Comparison of ENCODE assay signal across 8 cellular contexts in genomic region chr1:9004731-9005708, GRCh38. TPM values are rescaled to one million over a fixed set of nuclear protein-coding genes. Genes with fewer than 3 reads are reported as not detected.
DNase-seq lines count a peak whose midpoint lies in the region; ATAC-seq and TF ChIP-seq lines count a peak whose summit lies in the region.

No MANE protein-coding gene starts in this region.

- DNase-seq in Ammon's horn (ENCODE audit: low spot score) = peak; percentile 83
- peak; percentile 86 for DNase-seq in NCI-H82 (lab: John Stamatoyannopoulos, UW)
- DNase-seq in activated CD8-positive, alpha-beta T cell treated with anti-CD3 and anti-CD28 coated beads, Interleukin-2, amount 10 ng/mL, durations not matched to agents 7 days and 5 days = peak; percentile 92
- peak; percentile 75 for DNase-seq in effector CD8-positive, alpha-beta T cell (lab: John Stamatoyannopoulos, UW)
- DNase-seq in mesothelial cell of epicardium (ENCODE audit: low spot score in 2 of 2, unreplicated experiment in 2 of 2) = peak; percentile 68 to 94
- DNase-seq in stimulated activated CD8-positive, alpha-beta memory T cell treated with anti-CD3 and anti-CD28 coated beads, Interleukin-15, amount 100 ng/mL, for 48 hours (ENCODE audit: low read depth in 2 of 2) = peak; percentile 70 to 72

- H3K27ac Mint-ChIP-seq in activated CD8-positive, alpha-beta T cell treated with anti-CD3 and anti-CD28 coated beads, Interleukin-2, amount 10 ng/mL, durations not matched to agents 7 days and 5 days = peak overlapping the region; percentile 73
- H3K27ac Mint-ChIP-seq in mesothelial cell of epicardium = no peak overlapping the region

- CTCF ChIA-PET in activated CD8-positive, alpha-beta T cell treated with anti-CD3 and anti-CD28 coated beads, Interleukin-2, amount 10 ng/mL, durations not matched to agents 7 days and 5 days (lab: Charles Lee) = interaction anchor here (0.6 to 4.7 kb wide), 85 partner anchors 10 to 836 kb away, joined by 3 to 288 read pairs (median 4); partner anchors contain the start of genes CA6 and ENO1

- peak overlapping the region; percentile 70 for H3K4me3 Mint-ChIP-seq in activated CD8-positive, alpha-beta T cell treated with anti-CD3 and anti-CD28 coated beads, Interleukin-2, amount 10 ng/mL, durations not matched to agents 7 days and 5 days
- no peak overlapping the region for H3K4me3 Mint-ChIP-seq in mesothelial cell of epicardium

- peak; percentile 96 for TF ChIP-seq CTCF in mesothelial cell of epicardium (IDR thresholded peaks at IDR 0.05; ENCODE audit: unreplicated experiment)

- H3K36me3 Mint-ChIP-seq in activated CD8-positive, alpha-beta T cell treated with anti-CD3 and anti-CD28 coated beads, Interleukin-2, amount 10 ng/mL, durations not matched to agents 7 days and 5 days (ENCODE audit: low read depth) = no peaks in the 10 kb centered on the region
- no peaks in the 10 kb centered on the region for H3K36me3 Mint-ChIP-seq in mesothelial cell of epicardium

- H3K9me3 Mint-ChIP-seq in activated CD8-positive, alpha-beta T cell treated with anti-CD3 and anti-CD28 coated beads, Interleukin-2, amount 10 ng/mL, durations not matched to agents 7 days and 5 days (ENCODE audit: insufficient read depth) = no peaks in the 10 kb centered on the region
- no peaks in the 10 kb centered on the region for H3K9me3 Mint-ChIP-seq in mesothelial cell of epicardium

- POLR2A ChIA-PET in activated CD8-positive, alpha-beta T cell treated with anti-CD3 and anti-CD28 coated beads, Interleukin-2, amount 10 ng/mL, durations not matched to agents 7 days and 5 days (lab: Charles Lee) = interaction anchor here (0.6 to 2.8 kb wide), 15 partner anchors 16 to 563 kb away, joined by 3 to 20 read pairs (median 5); partner anchors contain the start of gene ENO1

- peaks cover 22% of the 10 kb centered on the region for H3K4me1 Mint-ChIP-seq in activated CD8-positive, alpha-beta T cell treated with anti-CD3 and anti-CD28 coated beads, Interleukin-2, amount 10 ng/mL, durations not matched to agents 7 days and 5 days (ENCODE audit: low read depth)
- H3K4me1 Mint-ChIP-seq in mesothelial cell of epicardium = peaks cover 11% of the 10 kb centered on the region

- peak; percentile 57 for ATAC-seq in GM19463 (IDR thresholded peaks at IDR 0.05; ENCODE audit: unreplicated experiment)
- ATAC-seq in activated CD8-positive, alpha-beta T cell treated with anti-CD3 and anti-CD28 coated beads, Interleukin-2, amount 10 ng/mL, durations not matched to agents 7 days and 5 days = peak; percentile 87
- ATAC-seq in GM18861 (IDR thresholded peaks at IDR 0.05; ENCODE audit: unreplicated experiment) = no peak

- peaks cover 9% of the 10 kb centered on the region for H3K27me3 Mint-ChIP-seq in activated CD8-positive, alpha-beta T cell treated with anti-CD3 and anti-CD28 coated beads, Interleukin-2, amount 10 ng/mL, durations not matched to agents 7 days and 5 days (ENCODE audit: low read depth)
- peaks cover 3% of the 10 kb centered on the region for H3K27me3 Mint-ChIP-seq in mesothelial cell of epicardium (ENCODE audit: low read depth)

RNA-seq across cellular contexts. Expression of gene SLC2A7, which starts 21.2 kb away (rescaled TPM):
- under 1 TPM; 0.16 to 0.18 TPM for total RNA-seq in activated CD8-positive, alpha-beta T cell treated with anti-CD3 and anti-CD28 coated beads, Interleukin-2, amount 10 ng/mL, durations not matched to agents 7 days and 5 days
- not detected in 3 replicates for total RNA-seq in mesothelial cell of epicardium

RNA-seq across cellular contexts. Expression of gene CA6, which starts 59.4 kb away (rescaled TPM):
- total RNA-seq in activated CD8-positive, alpha-beta T cell treated with anti-CD3 and anti-CD28 coated beads, Interleukin-2, amount 10 ng/mL, durations not matched to agents 7 days and 5 days = 1 to 10 TPM; 6.3 to 6.4 TPM
- total RNA-seq in mesothelial cell of epicardium = not detected in 3 replicates
